Comparison of ENCODE assay signal across 8 cellular contexts in genomic region chr1:168439451-168440375, GRCh38.
DNase-seq lines count a peak whose midpoint lies in the region; ATAC-seq, FAIRE-seq and TF ChIP-seq lines count a peak whose summit lies in the region.

No MANE protein-coding gene starts in this region.

- no peak overlapping the region for H4K8ac ChIP-seq in neuronal stem cell (ENCODE audit: low read depth, low read length)

- H2BK15ac ChIP-seq in neuronal stem cell (ENCODE audit: low read length), result no peak overlapping the region

- H3K9me3 ChIP-seq in Caco-2 (no peaks in the 10 kb centered on the region), neuronal stem cell (replicated peaks in 1 of 2; ENCODE audit: control insufficient read depth in 2 of 2, insufficient read depth in 1 of 2, low read depth in 1 of 2, low read length in 2 of 2) (no peaks in the 10 kb centered on the region)

- H2AK5ac ChIP-seq in neuronal stem cell (ENCODE audit: low read depth, low read length), result no peak overlapping the region

- H3K14ac ChIP-seq in neuronal stem cell (ENCODE audit: low read length), result no peak overlapping the region

- H3K36me3 ChIP-seq in Caco-2 (ENCODE audit: control insufficient read depth, insufficient read depth, low read length), result no peaks in the 10 kb centered on the region; the same call in 1 of the 2 replicates
- no peaks in the 10 kb centered on the region for H3K36me3 ChIP-seq in neuronal stem cell (replicated peaks in 1 of 2; ENCODE audit: control insufficient read depth in 2 of 2, insufficient read depth in 2 of 2, low read length in 2 of 2)

- no peaks in the 10 kb centered on the region for H3K27me3 Mint-ChIP-seq in Caco-2 (ENCODE audit: insufficient read depth, unreplicated experiment)
- H3K27me3 Mint-ChIP-seq in activated T-cell treated with anti-CD3 and anti-CD28 coated beads, Interleukin-2, amount 50 U/mL, for 72 hours (ENCODE audit: low read depth), result no peaks in the 10 kb centered on the region

- H3K18ac ChIP-seq in neuronal stem cell (ENCODE audit: low read length), result no peak overlapping the region

- no peak overlapping the region for H2BK5ac ChIP-seq in neuronal stem cell (ENCODE audit: low read length)

- H3K4me3 ChIP-seq in Caco-2 (ENCODE audit: low read depth, low read length) (no peak overlapping the region), fibroblast of mammary gland (ENCODE audit: control insufficient read depth, low read depth, low read length) (no peak overlapping the region), neuronal stem cell (ENCODE audit: low read length in 2 of 2) (no peak overlapping the region)

- intact Hi-C loops in Caco-2 (cut with micrococcal nuclease; ENCODE audit: unreplicated experiment), result loop anchor here (1.0 to 5.0 kb wide), 6 partner anchors 58 to 908 kb away; no protein-coding TSS in a partner anchor

- H3K4me1 ChIP-seq in Caco-2 (peaks cover 8% of the 10 kb centered on the region; the same call in 1 of the 2 replicates), neuronal stem cell (ENCODE audit: control insufficient read depth in 2 of 2, insufficient read depth in 1 of 2, low read depth in 1 of 2, low read length in 2 of 2) (no peaks in the 10 kb centered on the region)

- no peak overlapping the region for H3K4ac ChIP-seq in neuronal stem cell (ENCODE audit: low read length)

- no peaks in the 10 kb centered on the region for H3K9me3 Mint-ChIP-seq in Caco-2 (ENCODE audit: unreplicated experiment)
- H3K9me3 Mint-ChIP-seq in activated T-cell treated with anti-CD3 and anti-CD28 coated beads, Interleukin-2, amount 50 U/mL, for 72 hours, result peaks cover 0 to 2% of the 10 kb centered on the region in 2 donors

- peaks cover 29% of the 10 kb centered on the region for H3K4me1 Mint-ChIP-seq in Caco-2 (ENCODE audit: low read depth, unreplicated experiment)
- H3K4me1 Mint-ChIP-seq in activated T-cell treated with anti-CD3 and anti-CD28 coated beads, Interleukin-2, amount 50 U/mL, for 72 hours (ENCODE audit: low read depth), result peaks cover 42% of the 10 kb centered on the region

- H3K79me1 ChIP-seq in neuronal stem cell (ENCODE audit: low read depth, low read length), result no peaks in the 10 kb centered on the region

- no CpG with 5 or more reads among the region's 20 CpGs for WGBS in neuronal stem cell (ENCODE audit: extremely low coverage in 2 of 2, insufficient read length in 2 of 2, insufficient replicate concordance in 1 of 2), 2 donors

- H3K23ac ChIP-seq in neuronal stem cell (ENCODE audit: low read depth, low read length, poor library complexity), result no peak overlapping the region

- BruUV-seq in Caco-2 (replicated peaks; lab: Mats Ljungman, UMichigan), result no TSS peak

- no peak overlapping the region for H3K4me2 ChIP-seq in neuronal stem cell (ENCODE audit: insufficient read depth, low read length, poor library complexity, severe bottlenecking)

- peak overlapping the region; percentile 76 for H2AFZ ChIP-seq in neuronal stem cell (ENCODE audit: low read length)

- no peak overlapping the region for H2BK120ac ChIP-seq in neuronal stem cell (ENCODE audit: low read depth, low read length)

- no peak overlapping the region for H2BK12ac ChIP-seq in neuronal stem cell (ENCODE audit: low read length)

- POLR2A ChIA-PET in Caco-2 (lab: Charles Lee), result no interaction called here

- CTCF ChIA-PET in Caco-2 (lab: Charles Lee), result interaction anchor here (0.7 to 1.6 kb wide), 4 partner anchors 97 to 164 kb away, joined by 3 to 14 read pairs (median 4); no protein-coding TSS in a partner anchor

- ATAC-seq in GM21381 (IDR thresholded peaks at IDR 0.05; ENCODE audit: unreplicated experiment), result peak; percentile 85
- peak; percentile 90 to 94 for ATAC-seq in activated T-cell treated with anti-CD3 and anti-CD28 coated beads, Interleukin-2, amount 50 U/mL, for 72 hours (replicated peaks in 1 of 2)

- no peak overlapping the region for H4K91ac ChIP-seq in neuronal stem cell (ENCODE audit: low read depth, low read length, poor library complexity)

- H3K36me3 Mint-ChIP-seq in Caco-2 (ENCODE audit: insufficient read depth, unreplicated experiment), result peaks cover 14% of the 10 kb centered on the region
- H3K36me3 Mint-ChIP-seq in activated T-cell treated with anti-CD3 and anti-CD28 coated beads, Interleukin-2, amount 50 U/mL, for 72 hours (ENCODE audit: insufficient read depth in 2 of 2), result peaks cover 0 to under 1% of the 10 kb centered on the region in 2 donors

- no peak overlapping the region for H3K4me3 Mint-ChIP-seq in Caco-2 (ENCODE audit: unreplicated experiment)
- peak overlapping the region; percentile 71 to 75 for H3K4me3 Mint-ChIP-seq in activated T-cell treated with anti-CD3 and anti-CD28 coated beads, Interleukin-2, amount 50 U/mL, for 72 hours

- FAIRE-seq in RCC 7860 (lab: Jason Lieb, UNC), result peak; percentile 55

- H3K27ac ChIP-seq in neuronal stem cell (replicated peaks; ENCODE audit: low read length), result no peak overlapping the region

- H3K9ac ChIP-seq in neuronal stem cell (ENCODE audit: low read depth, low read length, poor library complexity), result no peak overlapping the region

- TF ChIP-seq CTCF in Caco-2 (IDR thresholded peaks at IDR 0.05; ENCODE audit: insufficient read depth in 1 of 2, low read depth in 1 of 2, low read length in 1 of 2, severe bottlenecking in 1 of 2, unreplicated experiment in 1 of 2) (peak; percentile 68 to 80), fibroblast of mammary gland (conservative IDR thresholded peaks at IDR 0.05; ENCODE audit: control insufficient read depth, insufficient read depth, low read depth, low read length) (peak; percentile 88)

- no peaks in the 10 kb centered on the region for H3K27me3 ChIP-seq in Caco-2 (replicated peaks; ENCODE audit: control insufficient read depth, insufficient read depth, low read length)
- no peaks in the 10 kb centered on the region for H3K27me3 ChIP-seq in neuronal stem cell (ENCODE audit: control insufficient read depth in 3 of 3, insufficient read depth in 3 of 3, low read depth in 1 of 3, low read length in 3 of 3)

- peak; percentile 73 to 76 for DNase-seq in Caco-2
- peak; percentile 86 for DNase-seq in KG1 (lab: John Stamatoyannopoulos, UW)
- DNase-seq in RCC 7860 (ENCODE audit: low spot score), result peak; percentile 65
- peak; percentile 80 to 83 for DNase-seq in activated T-cell treated with anti-CD3 and anti-CD28 coated beads, Interleukin-2, amount 50 U/mL, for 72 hours
- DNase-seq in fibroblast of mammary gland (ENCODE audit: low read depth), result peak; percentile 92
- peak; percentile 79 for DNase-seq in neuronal stem cell (ENCODE audit: low spot score)
- DNase-seq in stromal cell of bone marrow (ENCODE audit: low read depth), result peak; percentile 74

- no peak overlapping the region for H3K27ac Mint-ChIP-seq in Caco-2 (ENCODE audit: unreplicated experiment)
- peak overlapping the region; percentile 77 for H3K27ac Mint-ChIP-seq in activated T-cell treated with anti-CD3 and anti-CD28 coated beads, Interleukin-2, amount 50 U/mL, for 72 hours
